ENCODE assay signal across 32 cellular contexts in the genomic region with DNA sequence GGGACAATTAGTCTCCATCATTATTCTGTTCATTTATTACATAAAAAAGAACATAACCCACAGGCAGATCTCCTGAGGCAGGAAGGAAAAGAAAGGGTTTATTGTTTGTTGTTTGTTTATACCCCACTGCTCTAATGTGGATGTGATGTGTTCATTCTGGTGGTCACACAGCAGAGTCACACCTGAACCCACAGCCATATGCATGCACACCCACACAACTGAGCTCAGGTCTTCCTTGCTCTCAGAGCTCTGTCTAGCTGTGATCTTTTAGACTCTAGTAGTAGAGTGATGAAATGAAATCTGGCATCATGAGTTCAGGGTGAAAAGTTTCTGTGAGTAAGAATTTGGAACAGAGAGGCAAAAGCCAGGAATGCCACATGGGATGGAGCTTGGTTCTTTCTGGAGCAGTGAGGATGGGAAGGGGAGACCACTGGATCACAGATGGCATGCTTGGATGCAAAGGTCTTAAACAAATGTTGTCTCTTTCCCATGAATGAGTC.
DNase-seq lines count a peak whose midpoint lies in the region; ATAC-seq and TF ChIP-seq lines count a peak whose summit lies in the region.
"Had no signal": no experiment of that assay in that cellular context is flagged by ENCODE, and none has a peak within 500 bp of the region (broad histone marks: within the 10 kb centered on the region; RNA-seq: fewer than 3 reads in every experiment).

No MANE protein-coding gene starts in this region.

- H2BK120ac ChIP-seq in IMR-90 (ENCODE audit: low read depth, low read length) = no peak overlapping the region

- H3K79me2 ChIP-seq in GM23248 (ENCODE audit: insufficient read depth) = no peaks in the 10 kb centered on the region

- H3K18ac ChIP-seq in IMR-90 (ENCODE audit: low read depth, low read length) = no peak overlapping the region

- H3K79me1 ChIP-seq in IMR-90 (ENCODE audit: low read depth in 1 of 2, low read length in 2 of 2) = peaks cover 0 to 8% of the 10 kb centered on the region in 2 experiments; a peak in 1 of 4 replicates

- H3K4me1 ChIP-seq in BLaER1 treated with 17β-estradiol and CSF1 and Interleukin-3, amounts not matched to agents 10 nM and 100 nM = peaks cover 8 to 39% (median 25%) of the 10 kb centered on the region in 10 experiments; a peak in 19 of 20 replicates
- H3K4me1 ChIP-seq in GM23248 (ENCODE audit: insufficient read depth) (peaks cover 12% of the 10 kb centered on the region), IMR-90 (ENCODE audit: control insufficient read depth, insufficient read depth, low read length) (peaks cover 19% of the 10 kb centered on the region)
- H3K4me1 ChIP-seq in effector memory CD4-positive, alpha-beta T cell (ENCODE audit: control insufficient read depth, insufficient read depth, low read length, poor library complexity, severe bottlenecking) = no peaks in the 10 kb centered on the region
- H3K4me1 ChIP-seq: ascending aorta, stomach, uterus had no signal

- H2BK5ac ChIP-seq in IMR-90 (ENCODE audit: low read depth, low read length, poor library complexity, severe bottlenecking) = no peak overlapping the region

- peak; percentile 31 for DNase-seq in GM23248
- DNase-seq in IMR-90 = no peak
- peak; percentile 34 for DNase-seq in fibroblast of the aortic adventitia (ENCODE audit: low read depth)
- DNase-seq in effector memory CD4-positive, alpha-beta T cell = no peak
- DNase-seq in activated CD4-positive, alpha-beta T cell treated with anti-CD3 and anti-CD28 coated beads, Interleukin-2, amount 50 U/mL, for 1 hour = no peak
- DNase-seq: activated CD4-positive, alpha-beta T cell treated with anti-CD3 and anti-CD28 coated beads for 4 hours; activated effector memory CD4-positive, alpha-beta T cell treated with Interleukin-2 at 50 U/mL for 16 hours; activated T-cell treated with anti-CD3 and anti-CD28 coated beads, Interleukin-2, amount 50 U/mL, for 1 hour; CD4-positive, alpha-beta T cell; EL; erythroblast; foreskin melanocyte; heart right ventricle; NCI-H1417 treated with DMSO at 0.1 percent for 48 hours; NCI-H2029 treated with DMSO at 0.1 percent for 48 hours; NCI-H226; NCI-H526 treated with DMSO at 0.1 percent for 48 hours; SHP77; stimulated activated CD4-positive, alpha-beta T cell treated with anti-CD3 and anti-CD28 coated beads, Interleukin-1b, Interleukin-23, amount 100 ng/mL, for 48 hours; stomach; thyroid gland; uterus had no signal

- no peak overlapping the region for H4K91ac ChIP-seq in IMR-90 (ENCODE audit: insufficient read depth, low read depth, low read length)

- H3K36me3 ChIP-seq in BLaER1 treated with 17β-estradiol and CSF1 and Interleukin-3, amounts not matched to agents 10 nM and 100 nM = no peaks in the 10 kb centered on the region
- H3K36me3 ChIP-seq in GM23248 (ENCODE audit: low read depth) (peaks cover 54% of the 10 kb centered on the region), IMR-90 (ENCODE audit: control insufficient read depth, insufficient read depth, low read length) (peaks cover 52% of the 10 kb centered on the region)
- H3K36me3 ChIP-seq in effector memory CD4-positive, alpha-beta T cell (ENCODE audit: control insufficient read depth, insufficient read depth, low read length) = no peaks in the 10 kb centered on the region
- H3K36me3 ChIP-seq: cardiac muscle cell, heart right ventricle, thyroid gland, uterus had no signal

- H3K9me3 ChIP-seq in BLaER1 treated with 17β-estradiol and CSF1 and Interleukin-3, amounts not matched to agents 10 nM and 100 nM (replicated peaks in 1 of 11) = no peaks in the 10 kb centered on the region
- no peaks in the 10 kb centered on the region for H3K9me3 ChIP-seq in GM23248 (ENCODE audit: low read depth)
- no peaks in the 10 kb centered on the region for H3K9me3 ChIP-seq in IMR-90 (ENCODE audit: control insufficient read depth, insufficient read depth, low read length)
- H3K9me3 ChIP-seq in effector memory CD4-positive, alpha-beta T cell (ENCODE audit: control insufficient read depth, low read length) = no peaks in the 10 kb centered on the region
- H3K9me3 ChIP-seq: ascending aorta, heart right ventricle, stomach, thyroid gland, uterus had no signal

- H3K14ac ChIP-seq in IMR-90 (replicated peaks; ENCODE audit: low read depth, low read length) = no peak overlapping the region

- no peak overlapping the region for H3K9ac ChIP-seq in BLaER1 treated with 17β-estradiol and CSF1 and Interleukin-3, amounts not matched to agents 10 nM and 100 nM
- H3K9ac ChIP-seq in GM23248 (no peak overlapping the region), IMR-90 (ENCODE audit: low read depth, low read length) (no peak overlapping the region)
- H3K9ac ChIP-seq: KMS-11 had no signal

- H3K4me2 ChIP-seq in BLaER1 treated with 17β-estradiol and CSF1 and Interleukin-3, amounts not matched to agents 10 nM and 100 nM = peak overlapping the region in 6 of 11 experiments; percentile 5 to 70 (median 32); a peak in 7 of 22 replicates
- H3K4me2 ChIP-seq in GM23248 (ENCODE audit: unreplicated experiment) = no peak overlapping the region
- no peak overlapping the region for H3K4me2 ChIP-seq in IMR-90 (ENCODE audit: low read depth, low read length)
- H3K4me2 ChIP-seq: KMS-11 had no signal

- no peak overlapping the region for H2AK9ac ChIP-seq in IMR-90 (replicated peaks; ENCODE audit: low read depth, low read length, poor library complexity)

- no TSS peak for BruUV-seq in IMR-90 (replicated peaks; lab: Mats Ljungman, UMichigan)

- H3K56ac ChIP-seq in IMR-90 (ENCODE audit: extremely low read depth, insufficient read depth, low read length) = no peak overlapping the region

- no peak overlapping the region for H3K27ac ChIP-seq in BLaER1 treated with 17β-estradiol and CSF1 and Interleukin-3, amounts not matched to agents 10 nM and 100 nM
- no peak overlapping the region for H3K27ac ChIP-seq in GM23248
- no peak overlapping the region for H3K27ac ChIP-seq in IMR-90 (ENCODE audit: insufficient read depth, low read length)
- no peak overlapping the region for H3K27ac ChIP-seq in effector memory CD4-positive, alpha-beta T cell (ENCODE audit: insufficient read depth, low read length, poor library complexity, severe bottlenecking)
- H3K27ac ChIP-seq: ascending aorta, cardiac muscle cell, coronary artery, heart right ventricle, HL-60, KMS-11, stomach, thyroid gland, uterus, VCaP had no signal

- no peak overlapping the region for H3K4me3 ChIP-seq in BLaER1 treated with 17β-estradiol and CSF1 and Interleukin-3, amounts not matched to agents 10 nM and 100 nM
- H3K4me3 ChIP-seq in GM23248 = no peak overlapping the region
- no peak overlapping the region for H3K4me3 ChIP-seq in IMR-90 (ENCODE audit: insufficient read depth, low read depth, low read length)
- H3K4me3 ChIP-seq in fibroblast of the aortic adventitia (ENCODE audit: low read depth, low read length) = no peak overlapping the region
- H3K4me3 ChIP-seq in effector memory CD4-positive, alpha-beta T cell (ENCODE audit: insufficient read depth, low read depth, low read length, poor library complexity, severe bottlenecking) = no peak overlapping the region
- H3K4me3 ChIP-seq: ascending aorta, cardiac muscle cell, coronary artery, heart right ventricle, stomach, thyroid gland, uterus had no signal

- H3K27me3 ChIP-seq in BLaER1 treated with 17β-estradiol and CSF1 and Interleukin-3, amounts not matched to agents 10 nM and 100 nM = no peaks in the 10 kb centered on the region
- H3K27me3 ChIP-seq in GM23248 (replicated peaks; ENCODE audit: insufficient read depth) = no peaks in the 10 kb centered on the region
- no peaks in the 10 kb centered on the region for H3K27me3 ChIP-seq in IMR-90 (ENCODE audit: control insufficient read depth, insufficient read depth, low read length)
- H3K27me3 ChIP-seq in effector memory CD4-positive, alpha-beta T cell (replicated peaks; ENCODE audit: control insufficient read depth, insufficient read depth, low read length, poor library complexity, severe bottlenecking) = no peaks in the 10 kb centered on the region
- H3K27me3 ChIP-seq: ascending aorta, cardiac muscle cell, heart right ventricle, stomach, thyroid gland, uterus had no signal

- TF ChIP-seq POLR2A in IMR-90 (IDR thresholded peaks at IDR 0.05; ENCODE audit: low read depth, low read length) = no peak

- H4K5ac ChIP-seq in IMR-90 (ENCODE audit: low read depth, low read length) = no peak overlapping the region

- ATAC-seq in IMR-90 (ENCODE audit: low read depth) (no peak), GM19467 (IDR thresholded peaks at IDR 0.05; ENCODE audit: unreplicated experiment) (no peak), HG02970 (IDR thresholded peaks at IDR 0.05; ENCODE audit: low FRiP score, unreplicated experiment) (no peak)
- ATAC-seq: heart right ventricle, Panc1 had no signal

- POLR2A ChIA-PET in IMR-90 (lab: Charles Lee; ENCODE audit: unreplicated experiment) = no interaction called here

- peaks cover 41% of the 10 kb centered on the region for H3K9me1 ChIP-seq in IMR-90 (ENCODE audit: insufficient read depth, low read length)

- H3K4ac ChIP-seq in IMR-90 (ENCODE audit: low read depth, low read length) = no peak overlapping the region

- no peak overlapping the region for H2BK15ac ChIP-seq in IMR-90 (ENCODE audit: low read depth, low read length)

- intact Hi-C loops in IMR-90 (cut with micrococcal nuclease) = loop anchor here (5.0 kb wide), 1 partner anchor 192 kb away; no protein-coding TSS in a partner anchor

- CTCF ChIA-PET in IMR-90 (lab: Yijun Ruan, JAX) = interaction anchor here (1.6 kb wide), 1 partner anchor 191 kb away, joined by 4 read pairs; no protein-coding TSS in a partner anchor

- in situ Hi-C loops in GM23248 (cut with MboI) (no loop called here), IMR-90 (cut with MboI; ENCODE audit: low sequenced_read_pairs) (no loop called here)

- 0 out of 2 replicates have a peak overlapping the region, but pooled peaks have one; percentile 53 for H3K23ac ChIP-seq in IMR-90 (ENCODE audit: low read depth, low read length)

- H2BK20ac ChIP-seq in IMR-90 (ENCODE audit: low read depth, low read length) = no peak overlapping the region

- no peak for TF ChIP-seq RAD21 in IMR-90 (IDR thresholded peaks at IDR 0.05; ENCODE audit: low read length)

- TF ChIP-seq CTCF in IMR-90 (conservative IDR thresholded peaks at IDR 0.05; ENCODE audit: low read depth, low read length) (no peak), fibroblast of the aortic adventitia (IDR thresholded peaks at IDR 0.05; ENCODE audit: insufficient read depth, low read length) (no peak)

- no peaks in the 10 kb centered on the region for H3K9me2 ChIP-seq in GM23248 (ENCODE audit: insufficient read depth)

- H2AK5ac ChIP-seq in IMR-90 (ENCODE audit: low read depth, low read length) = no peak overlapping the region

- dilution Hi-C loops in IMR-90 (cut with HindIII; ENCODE audit: low sequenced_read_pairs, unreplicated experiment) = no loop called here

- no peak overlapping the region for H2AFZ ChIP-seq in GM23248
- H2AFZ ChIP-seq in IMR-90 (replicated peaks; ENCODE audit: low read length, poor library complexity) = no peak overlapping the region

- H4K8ac ChIP-seq in IMR-90 (ENCODE audit: low read depth in 2 of 2, low read length in 2 of 2) = no peak overlapping the region

- H4K20me1 ChIP-seq in BLaER1 treated with 17β-estradiol and CSF1 and Interleukin-3, amounts not matched to agents 10 nM and 100 nM = no peaks in the 10 kb centered on the region
- H4K20me1 ChIP-seq in GM23248 (ENCODE audit: insufficient read depth) (no peaks in the 10 kb centered on the region), IMR-90 (ENCODE audit: insufficient read depth, low read length) (peaks cover 9% of the 10 kb centered on the region; the same call in 1 of the 2 replicates)

- H3F3A ChIP-seq in GM23248 (ENCODE audit: insufficient read depth) = peaks cover 35% of the 10 kb centered on the region

Comparison
In these comparisons a context has a peak if more than half of its experiments do, and no peak if none do; other contexts are left out.
1. H3K4me2 ChIP-seq: peak in BLaER1 treated with 17β-estradiol and CSF1 and Interleukin-3, amounts not matched to agents 10 nM and 100 nM (6 of 11); none in GM23248 (single experiment) and IMR-90 (single experiment).
2. DNase-seq: peak in GM23248 (single experiment) and fibroblast of the aortic adventitia (single experiment); none in IMR-90 (single experiment), effector memory CD4-positive, alpha-beta T cell (0 of 3) and activated CD4-positive, alpha-beta T cell treated with anti-CD3 and anti-CD28 coated beads, Interleukin-2, amount 50 U/mL, for 1 hour (single experiment).